Comparison of ENCODE assay signal across 16 cellular contexts in the genomic region with DNA sequence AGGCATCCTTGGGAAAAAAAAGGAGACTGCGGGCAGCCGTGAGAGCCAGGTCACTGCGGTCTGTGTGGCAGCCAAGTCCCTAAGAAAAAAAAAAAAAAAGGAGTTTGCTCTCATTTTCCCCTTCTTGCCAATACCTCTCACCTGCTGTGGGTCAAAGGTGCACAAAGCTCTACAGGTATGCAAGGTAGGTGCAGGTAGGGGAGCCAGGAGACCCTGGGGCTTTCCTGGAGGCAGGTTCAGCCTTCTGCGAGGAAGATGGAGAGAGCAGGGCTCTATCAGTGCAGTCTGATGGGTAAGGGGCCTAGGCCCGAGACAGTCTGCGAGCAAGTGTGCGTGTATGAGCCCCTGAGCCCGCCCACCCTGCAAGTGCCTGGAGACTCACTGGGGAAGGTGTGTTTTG. TPM values are rescaled to one million over a fixed set of nuclear protein-coding genes. Genes with fewer than 3 reads are reported as not detected.
DNase-seq lines count a peak whose midpoint lies in the region; ATAC-seq, FAIRE-seq and TF ChIP-seq lines count a peak whose summit lies in the region.
"Had no signal": no experiment of that assay in that cellular context is flagged by ENCODE, and none has a peak within 500 bp of the region (broad histone marks: within the 10 kb centered on the region; RNA-seq: fewer than 3 reads in every experiment).

No MANE protein-coding gene starts in this region.

- H3K36me3 ChIP-seq in GM23338 (ENCODE audit: insufficient read depth) (no peaks in the 10 kb centered on the region), MM.1S (replicated peaks; ENCODE audit: insufficient read depth, low read length) (no peaks in the 10 kb centered on the region)
- H3K36me3 ChIP-seq: HAP-1 had no signal

- H3K27me3 ChIP-seq in GM23338 (ENCODE audit: insufficient read depth) = no peaks in the 10 kb centered on the region
- no peaks in the 10 kb centered on the region for H3K27me3 ChIP-seq in MM.1S (replicated peaks; ENCODE audit: insufficient read depth, low read length)
- H3K27me3 ChIP-seq: BLaER1 treated with 17β-estradiol and CSF1 and Interleukin-3, amounts not matched to agents 10 nM and 100 nM had no signal

- H3K4me2 ChIP-seq in GM23338 = no peak overlapping the region
- H3K4me2 ChIP-seq in MM.1S (ENCODE audit: low read depth, low read length) = peak overlapping the region; percentile 39; the same call in 1 of the 2 replicates
- H3K4me2 ChIP-seq: BLaER1 treated with 17β-estradiol and CSF1 and Interleukin-3, amounts not matched to agents 10 nM and 100 nM had no signal

- no peak for TF ChIP-seq CTCF in GM23338 (conservative IDR thresholded peaks at IDR 0.05; ENCODE audit: low read depth in 2 of 2)
- no peak for TF ChIP-seq CTCF in MM.1S (IDR thresholded peaks at IDR 0.05; ENCODE audit: low read length)

- no peak overlapping the region for H3K4me3 Mint-ChIP-seq in GM23338
- H3K4me3 Mint-ChIP-seq: B cell; CD8-positive, alpha-beta T cell had no signal

- H3F3A ChIP-seq in GM23338 (replicated peaks; ENCODE audit: low read depth) = no peaks in the 10 kb centered on the region
- peaks cover 14% of the 10 kb centered on the region; the same call in 1 of the 2 replicates for H3F3A ChIP-seq in MM.1S (ENCODE audit: insufficient read depth, low read length)

- H3K4me3 ChIP-seq in GM23338 = no peak overlapping the region
- H3K4me3 ChIP-seq in MM.1S (ENCODE audit: low read length) = no peak overlapping the region
- H3K4me3 ChIP-seq: BLaER1 treated with 17β-estradiol and CSF1 and Interleukin-3, amounts not matched to agents 10 nM and 100 nM; GM12878; HAP-1 had no signal

- H3K79me2 ChIP-seq in GM23338 (replicated peaks; ENCODE audit: insufficient read depth) (no peaks in the 10 kb centered on the region), MM.1S (ENCODE audit: low read length) (no peaks in the 10 kb centered on the region)

- no peak overlapping the region; the same call in 1 of the 2 replicates for H3K27ac Mint-ChIP-seq in GM23338
- H3K27ac Mint-ChIP-seq: B cell; CD8-positive, alpha-beta T cell had no signal

- H3K36me3 Mint-ChIP-seq in GM23338 (ENCODE audit: low read depth) = no peaks in the 10 kb centered on the region
- H3K36me3 Mint-ChIP-seq: CD8-positive, alpha-beta T cell had no signal

- H4K20me1 ChIP-seq in GM23338 (replicated peaks; ENCODE audit: insufficient read depth) = no peaks in the 10 kb centered on the region
- H4K20me1 ChIP-seq in MM.1S (ENCODE audit: insufficient read depth, low read length) = no peaks in the 10 kb centered on the region
- H4K20me1 ChIP-seq: BLaER1 treated with 17β-estradiol and CSF1 and Interleukin-3, amounts not matched to agents 10 nM and 100 nM had no signal

- H3K27me3 Mint-ChIP-seq in GM23338 (ENCODE audit: insufficient read depth, low read depth, poor library complexity) = peaks cover 2% of the 10 kb centered on the region
- H3K27me3 Mint-ChIP-seq: B cell had no signal

- ATAC-seq in GM23338 (peak; percentile 59), left lobe of liver (peak; percentile 9)
- ATAC-seq: CD8-positive, alpha-beta T cell; GM12878 had no signal

- FAIRE-seq in urothelium cell line (lab: Jason Lieb, UNC) = no peak
- FAIRE-seq: GM12878, GM19239 had no signal

- DNase-seq in GM23338 (ENCODE audit: low spot score) (no peak), MM.1S (no peak), left lobe of liver (ENCODE audit: low spot score) (no peak), NCI-H1694 treated with DMSO at 0.1 percent for 48 hours (lab: John Stamatoyannopoulos, UW) (no peak), urothelium cell line (ENCODE audit: low spot score) (no peak), inferior parietal cortex (ENCODE audit: extremely low spot score) (no peak)
- DNase-seq: CD8-positive, alpha-beta T cell; DMS 273 treated with DMSO at 0.1 percent for 48 hours; DND-41; EL; IMR-90 had no signal

- H3K9me2 ChIP-seq in GM23338 (ENCODE audit: insufficient read depth) (no peaks in the 10 kb centered on the region), MM.1S (replicated peaks; ENCODE audit: insufficient read depth, low read length) (no peaks in the 10 kb centered on the region)

- H3K4me1 ChIP-seq in GM23338 (ENCODE audit: insufficient read depth) (no peaks in the 10 kb centered on the region; the same call in 1 of the 2 replicates), MM.1S (ENCODE audit: low read length) (peaks cover 18% of the 10 kb centered on the region; the same call in 1 of the 2 replicates)

- H3K4me1 Mint-ChIP-seq in GM23338 = peaks cover 4% of the 10 kb centered on the region; the same call in 2 of the 3 replicates
- H3K4me1 Mint-ChIP-seq: B cell had no signal

- H3K9me3 ChIP-seq in MM.1S (replicated peaks; ENCODE audit: insufficient read depth, low read length) = no peaks in the 10 kb centered on the region
- H3K9me3 ChIP-seq: BLaER1 treated with 17β-estradiol and CSF1 and Interleukin-3, amounts not matched to agents 10 nM and 100 nM; HAP-1 had no signal

- no peak overlapping the region for H2AFZ ChIP-seq in GM23338
- H2AFZ ChIP-seq in MM.1S (ENCODE audit: low read length) = no peak overlapping the region

- no peaks in the 10 kb centered on the region for H3K9me3 Mint-ChIP-seq in GM23338
- H3K9me3 Mint-ChIP-seq: CD8-positive, alpha-beta T cell had no signal

- no peak overlapping the region for H3K27ac ChIP-seq in GM23338 (ENCODE audit: low read depth)
- H3K27ac ChIP-seq in MM.1S (ENCODE audit: low read length) = peak overlapping the region; percentile 72; the same call in 1 of the 2 replicates
- H3K27ac ChIP-seq: BLaER1 treated with 17β-estradiol and CSF1 and Interleukin-3, amounts not matched to agents 10 nM and 100 nM had no signal

- peak overlapping the region; percentile 21; the same call in 1 of the 2 replicates for H3K9ac ChIP-seq in MM.1S (ENCODE audit: low read length)
- H3K9ac ChIP-seq: BLaER1 treated with 17β-estradiol and CSF1 and Interleukin-3, amounts not matched to agents 10 nM and 100 nM had no signal

TF ChIP-seq in GM23338, 12 proteins besides CTCF, POLR2A, EP300 and RAD21 (continues in another document):
- TF ChIP-seq STAT1 (IDR thresholded peaks at IDR 0.05; ENCODE audit: unreplicated experiment) = no peak
- TF ChIP-seq ZNF114 (CRISPR knock-in tag; IDR thresholded peaks at IDR 0.05) = no peak
- TF ChIP-seq, protein P1, sequence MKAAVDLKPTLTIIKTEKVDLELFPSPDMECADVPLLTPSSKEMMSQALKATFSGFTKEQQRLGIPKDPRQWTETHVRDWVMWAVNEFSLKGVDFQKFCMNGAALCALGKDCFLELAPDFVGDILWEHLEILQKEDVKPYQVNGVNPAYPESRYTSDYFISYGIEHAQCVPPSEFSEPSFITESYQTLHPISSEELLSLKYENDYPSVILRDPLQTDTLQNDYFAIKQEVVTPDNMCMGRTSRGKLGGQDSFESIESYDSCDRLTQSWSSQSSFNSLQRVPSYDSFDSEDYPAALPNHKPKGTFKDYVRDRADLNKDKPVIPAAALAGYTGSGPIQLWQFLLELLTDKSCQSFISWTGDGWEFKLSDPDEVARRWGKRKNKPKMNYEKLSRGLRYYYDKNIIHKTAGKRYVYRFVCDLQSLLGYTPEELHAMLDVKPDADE (IDR thresholded peaks at IDR 0.05) = no peak
- TF ChIP-seq NANOG (IDR thresholded peaks at IDR 0.05; ENCODE audit: borderline replicate concordance) = no peak
- no peak for TF ChIP-seq EZH2phosphoT487 (IDR thresholded peaks at IDR 0.05; ENCODE audit: unreplicated experiment)
- no peak for TF ChIP-seq JUNB (IDR thresholded peaks at IDR 0.05; ENCODE audit: unreplicated experiment)
- no peak for TF ChIP-seq POLR2AphosphoS5 (IDR thresholded peaks at IDR 0.05; ENCODE audit: low read depth)
- no peak for TF ChIP-seq ZNF331 (CRISPR knock-in tag; IDR thresholded peaks at IDR 0.05; ENCODE audit: low read depth)

RNA-seq across cellular contexts. Expression of gene SNAI1, which starts 12.3 kb away (rescaled TPM):
- total RNA-seq in GM23338 (2014; rRNA removed; shearing (Covaris generic)) = 2.9 and 4.2 TPM in 2 replicates
- polyA plus RNA-seq in GM23338 (2016; fragmentation: Nextera tagmentation; extraction: Ambion mirVana) = 7.9 and 8.4 TPM in 2 replicates
- total RNA-seq in left lobe of liver = 0.75 TPM

RNA-seq across cellular contexts. Expression of gene RNF114, which starts 34.3 kb away (rescaled TPM):
- total RNA-seq in GM23338 (2014; rRNA removed; shearing (Covaris generic)) = 211 and 279 TPM in 2 replicates
- 153 and 155 TPM in 2 replicates for polyA plus RNA-seq in GM23338 (2016; fragmentation: Nextera tagmentation; extraction: Ambion mirVana)
- total RNA-seq in left lobe of liver = 42.6 TPM

RNA-seq across cellular contexts. Expression of gene SPATA2, which starts 55.2 kb away (rescaled TPM):
- 8.7 and 9.3 TPM in 2 replicates for total RNA-seq in GM23338 (2014; rRNA removed; shearing (Covaris generic))
- polyA plus RNA-seq in GM23338 (2016; fragmentation: Nextera tagmentation; extraction: Ambion mirVana) = 4.9 and 5.3 TPM in 2 replicates
- total RNA-seq in left lobe of liver = 3.2 TPM
